In genomic region chr3:163422671-163423070, GRCh38 we compare ENCODE assay signal across 24 cellular contexts.
"Had no signal": no experiment of that assay in that cellular context is flagged by ENCODE, and none has a peak within 500 bp of the region (broad histone marks: within the 10 kb centered on the region; RNA-seq: fewer than 3 reads in every experiment).

No MANE protein-coding gene starts in this region.

- H3K4me3 Mint-ChIP-seq: immature natural killer cell; naive B cell; nephron; stimulated activated effector memory CD8-positive, alpha-beta T cell treated with anti-CD3 and anti-CD28 coated beads, Interleukin-12 subunit alpha, Interleukin-12 subunit beta, amount 100 ng/mL, for 72 hours had no signal

- H3K27me3 ChIP-seq: colonic mucosa, esophagus squamous epithelium, gastroesophageal sphincter, right lobe of liver, suprapubic skin, thyroid gland, upper lobe of left lung had no signal

- H3K27ac ChIP-seq: colonic mucosa, esophagus squamous epithelium, gastroesophageal sphincter, left ventricle myocardium inferior, lower lobe of right lung, parathyroid adenoma, prostate gland, right lobe of liver, suprapubic skin, thyroid gland, upper lobe of left lung had no signal

- H3K27ac Mint-ChIP-seq: immature natural killer cell; naive B cell; nephron; stimulated activated effector memory CD8-positive, alpha-beta T cell treated with anti-CD3 and anti-CD28 coated beads, Interleukin-12 subunit alpha, Interleukin-12 subunit beta, amount 100 ng/mL, for 72 hours had no signal

- H3K4me1 ChIP-seq: colonic mucosa, esophagus squamous epithelium, gastroesophageal sphincter, left ventricle myocardium inferior, lower lobe of right lung, parathyroid adenoma, prostate gland, right lobe of liver, suprapubic skin, thyroid gland, upper lobe of left lung had no signal

- H3K4me3 ChIP-seq: colonic mucosa, esophagus squamous epithelium, gastroesophageal sphincter, left ventricle myocardium inferior, lower lobe of right lung, prostate gland, right lobe of liver, suprapubic skin, thyroid gland, upper lobe of left lung had no signal

- H3K4me1 Mint-ChIP-seq: immature natural killer cell; naive B cell; nephron; stimulated activated effector memory CD8-positive, alpha-beta T cell treated with anti-CD3 and anti-CD28 coated beads, Interleukin-12 subunit alpha, Interleukin-12 subunit beta, amount 100 ng/mL, for 72 hours had no signal

- DNase-seq: colonic mucosa; dermis blood vessel endothelial cell; esophagus squamous epithelium; foreskin fibroblast; glutamatergic neuron; immature natural killer cell; left cardiac atrium; left ventricle myocardium inferior; lower lobe of right lung; mesenchymal stem cell; midbrain; naive B cell; right lobe of liver; stimulated activated CD4-positive, alpha-beta T cell treated with anti-CD3 and anti-CD28 coated beads, Interleukin-4, amount 100 ng/mL, for 1 hour; stimulated activated CD8-positive, alpha-beta memory T cell treated with anti-CD3 and anti-CD28 coated beads, Interleukin-4, amount 100 ng/mL, for 48 hours; stimulated activated naive CD8-positive, alpha-beta T cell treated with anti-CD3 and anti-CD28 coated beads, Interleukin-15, Interleukin-2, amounts not matched to agents 100 U/mL and 50 U/mL, for 24 hours; thyroid gland; upper lobe of left lung had no signal

- H3K36me3 ChIP-seq: colonic mucosa, esophagus squamous epithelium, gastroesophageal sphincter, left ventricle myocardium inferior, lower lobe of right lung, prostate gland, right lobe of liver, suprapubic skin, thyroid gland, upper lobe of left lung had no signal

- H3K36me3 Mint-ChIP-seq: naive B cell; stimulated activated effector memory CD8-positive, alpha-beta T cell treated with anti-CD3 and anti-CD28 coated beads, Interleukin-12 subunit alpha, Interleukin-12 subunit beta, amount 100 ng/mL, for 72 hours had no signal

- ATAC-seq: gastroesophageal sphincter; left cardiac atrium; lower lobe of right lung; right lobe of liver; stimulated activated effector memory CD8-positive, alpha-beta T cell treated with anti-CD3 and anti-CD28 coated beads, Interleukin-12 subunit alpha, Interleukin-12 subunit beta, amount 100 ng/mL, for 72 hours; stimulated activated naive CD8-positive, alpha-beta T cell treated with anti-CD3 and anti-CD28 coated beads, Interleukin-15, Interleukin-2, amounts not matched to agents 100 U/mL and 50 U/mL, for 24 hours had no signal

- H3K9me3 ChIP-seq: colonic mucosa, lower lobe of right lung, prostate gland, right lobe of liver, suprapubic skin, thyroid gland, upper lobe of left lung had no signal

- H3K27me3 Mint-ChIP-seq: naive B cell had no signal
